In genomic region chr16:66204761-66205160, GRCh38 we compare ENCODE assay signal across 18 cellular contexts.
A peak's percentile ranks its signal among the peaks of the same experiment; 100 is the strongest.
DNase-seq lines count a peak whose midpoint lies in the region; ATAC-seq and TF ChIP-seq lines count a peak whose summit lies in the region.
"Had no signal": no experiment of that assay in that cellular context is flagged by ENCODE, and none has a peak within 500 bp of the region (broad histone marks: within the 10 kb centered on the region; RNA-seq: fewer than 3 reads in every experiment).

No MANE protein-coding gene starts in this region.

- no TSS peak for BruUV-seq in mammary epithelial cell (replicated peaks; lab: Mats Ljungman, UMichigan)

- no peak overlapping the region for H3K27ac ChIP-seq in mammary epithelial cell (ENCODE audit: insufficient read depth, low read depth, low read length)
- H3K27ac ChIP-seq: left ventricle myocardium inferior had no signal

- in situ Hi-C loops in mammary epithelial cell (cut with MboI; ENCODE audit: low sequenced_read_pairs in 2 of 2), result no loop called here

- no peak for TF ChIP-seq CTCF in AG10803 (conservative IDR thresholded peaks at IDR 0.05; ENCODE audit: low read length)
- no peak for TF ChIP-seq CTCF in mammary epithelial cell (conservative IDR thresholded peaks at IDR 0.05 in 1 of 2, IDR thresholded peaks at IDR 0.05 in 1 of 2; ENCODE audit: extremely low read depth in 1 of 2, insufficient read depth in 1 of 2, low read depth in 1 of 2, low read length in 2 of 2)

- ATAC-seq in GM21528 (IDR thresholded peaks at IDR 0.05; ENCODE audit: low FRiP score, unreplicated experiment) (no peak), GM19455 (IDR thresholded peaks at IDR 0.05; ENCODE audit: unreplicated experiment) (no peak), GM21825 (IDR thresholded peaks at IDR 0.05; ENCODE audit: unreplicated experiment) (no peak)
- ATAC-seq: activated naive CD8-positive, alpha-beta T cell treated with anti-CD3 and anti-CD28 coated beads, Interleukin-2, amount 50 U/mL, for 24 hours; stimulated activated effector memory CD8-positive, alpha-beta T cell treated with anti-CD3 and anti-CD28 coated beads, Interleukin-12 subunit alpha, Interleukin-12 subunit beta, amount 100 ng/mL, for 72 hours had no signal

- no peaks in the 10 kb centered on the region for H3K9me3 ChIP-seq in mammary epithelial cell (replicated peaks; ENCODE audit: insufficient read depth, low read length)
- H3K9me3 ChIP-seq: left ventricle myocardium inferior had no signal

- no peak overlapping the region for H3K9ac ChIP-seq in mammary epithelial cell (ENCODE audit: insufficient read depth, low read length)

- peak overlapping the region; percentile 42 for H2AFZ ChIP-seq in mammary epithelial cell (ENCODE audit: low read depth, low read length)

- dilution Hi-C loops in mammary epithelial cell (cut with HindIII; ENCODE audit: low sequenced_read_pairs), result no loop called here

- WGBS in mammary epithelial cell (ENCODE audit: low coverage, missing lambda C conversion rate), result 11% methylated on average over 3 of the region's 3 CpGs

- DNase-seq in AG10803 (ENCODE audit: low read depth) (peak; percentile 71), H4 (ENCODE audit: low spot score) (peak; percentile 27), mammary epithelial cell (no peak), myocyte (ENCODE audit: low read depth) (peak; percentile 59)
- no peak for DNase-seq in stimulated activated CD4-positive, alpha-beta T cell treated with anti-CD3 and anti-CD28 coated beads, Interleukin-4, amount 100 ng/mL, for 24 hours
- DNase-seq: activated CD4-positive, alpha-beta T cell treated with anti-CD3 and anti-CD28 coated beads, Interleukin-2, amount 10 ng/mL, durations not matched to agents 24 days and 14 days; activated naive CD8-positive, alpha-beta T cell treated with anti-CD3 and anti-CD28 coated beads, Interleukin-2, amount 50 U/mL, for 24 hours; central memory CD4-positive, alpha-beta T cell; GDM1; head of caudate nucleus; left ventricle myocardium inferior; NCI-H2029 treated with DMSO at 0.1 percent for 48 hours; NCI-H446; retina had no signal

- H3K4me3 ChIP-seq in AG10803 (ENCODE audit: low read length) (no peak overlapping the region), mammary epithelial cell (replicated peaks in 1 of 3; ENCODE audit: insufficient read depth in 1 of 3, low read depth in 2 of 3, low read length in 3 of 3) (no peak overlapping the region)
- H3K4me3 ChIP-seq: left ventricle myocardium inferior had no signal

- no peaks in the 10 kb centered on the region for H3K79me2 ChIP-seq in mammary epithelial cell (ENCODE audit: insufficient read depth, low read length)

- H3K4me1 ChIP-seq in mammary epithelial cell (ENCODE audit: insufficient read depth, low read length), result peaks cover 29% of the 10 kb centered on the region
- H3K4me1 ChIP-seq: left ventricle myocardium inferior had no signal

- H3K4me2 ChIP-seq in mammary epithelial cell (ENCODE audit: insufficient read depth, low read depth, low read length), result no peak overlapping the region

- no peaks in the 10 kb centered on the region for H3K36me3 ChIP-seq in mammary epithelial cell (ENCODE audit: insufficient read depth, low read length)
- H3K36me3 ChIP-seq: left ventricle myocardium inferior had no signal

- CTCF ChIA-PET in mammary epithelial cell (lab: Charles Lee; ENCODE audit: low non-redundant PET), result no interaction called here

- H3K27me3 ChIP-seq in mammary epithelial cell (ENCODE audit: insufficient read depth, low read length), result no peaks in the 10 kb centered on the region

- intact Hi-C loops in mammary epithelial cell (cut with micrococcal nuclease), result no loop called here

- no peaks in the 10 kb centered on the region for H4K20me1 ChIP-seq in mammary epithelial cell (ENCODE audit: insufficient read depth, low read length)

Comparison
In these comparisons a context has a peak if more than half of its experiments do, and no peak if none do; other contexts are left out.
1. DNase-seq: peak in AG10803 (single experiment), H4 (single experiment) and myocyte (single experiment); none in mammary epithelial cell (single experiment) and stimulated activated CD4-positive, alpha-beta T cell treated with anti-CD3 and anti-CD28 coated beads, Interleukin-4, amount 100 ng/mL, for 24 hours (single experiment).